8 cellular contexts compared by ENCODE assay signal in genomic region chr9:35258665-35259474, GRCh38.
DNase-seq lines count a peak whose midpoint lies in the region; ATAC-seq and TF ChIP-seq lines count a peak whose summit lies in the region.

No MANE protein-coding gene starts in this region.

- H3K9me3 ChIP-seq in esophagus muscularis mucosa (no peaks in the 10 kb centered on the region), mucosa of stomach (ENCODE audit: control insufficient read depth, low read length) (no peaks in the 10 kb centered on the region)

- H3K27ac ChIP-seq in esophagus muscularis mucosa (replicated peaks in 1 of 4) = no peak overlapping the region
- H3K27ac ChIP-seq in substantia nigra (ENCODE audit: low read depth, low read length, poor library complexity, severe bottlenecking) = no peak overlapping the region

- TF ChIP-seq POLR2A in esophagus muscularis mucosa (IDR thresholded peaks at IDR 0.05; ENCODE audit: low read depth) = no peak

- peaks cover 4% of the 10 kb centered on the region for H3K4me1 Mint-ChIP-seq in activated CD8-positive, alpha-beta memory T cell treated with anti-CD3 and anti-CD28 coated beads, Interleukin-2, amount 10 ng/mL, durations not matched to agents 7 days and 5 days

- DNase-seq in AG10803 (ENCODE audit: low read depth) (peak; percentile 79), H4 (ENCODE audit: low spot score) (peak; percentile 69), NCI-H748 treated with DMSO at 0.1 percent for 48 hours (lab: John Stamatoyannopoulos, UW) (peak; percentile 75), esophagus muscularis mucosa (ENCODE audit: extremely low spot score) (no peak), substantia nigra (lab: John Stamatoyannopoulos, UW) (peak in 40 of 49 donors; percentile 1 to 76 (median 46))
- DNase-seq in activated CD8-positive, alpha-beta memory T cell treated with anti-CD3 and anti-CD28 coated beads, Interleukin-2, amount 10 ng/mL, durations not matched to agents 7 days and 5 days = peak; percentile 65

- H3K4me3 Mint-ChIP-seq in activated CD8-positive, alpha-beta memory T cell treated with anti-CD3 and anti-CD28 coated beads, Interleukin-2, amount 10 ng/mL, durations not matched to agents 7 days and 5 days = no peak overlapping the region

- CTCF ChIA-PET in activated CD8-positive, alpha-beta memory T cell treated with anti-CD3 and anti-CD28 coated beads, Interleukin-2, amount 10 ng/mL, durations not matched to agents 7 days and 5 days (lab: Charles Lee) = interaction anchor here (0.8 to 2.8 kb wide), 11 partner anchors 9 to 498 kb away, joined by 3 to 31 read pairs (median 5); partner anchors contain the start of genes ATOSB, UNC13B and VCP

- H3K4me3 ChIP-seq in AG10803 (ENCODE audit: low read length) = no peak overlapping the region
- no peak overlapping the region for H3K4me3 ChIP-seq in esophagus muscularis mucosa
- peak overlapping the region; percentile 7 for H3K4me3 ChIP-seq in mucosa of stomach (ENCODE audit: low read length)

- peak; percentile 92 for TF ChIP-seq CTCF in AG10803 (conservative IDR thresholded peaks at IDR 0.05; ENCODE audit: low read length)
- TF ChIP-seq CTCF in esophagus muscularis mucosa (IDR thresholded peaks at IDR 0.05) = peak; percentile 51 to 70 (median 61)

- H3K36me3 ChIP-seq in esophagus muscularis mucosa (no peaks in the 10 kb centered on the region), mucosa of stomach (ENCODE audit: control insufficient read depth, insufficient read depth, low read length) (no peaks in the 10 kb centered on the region)

- no peaks in the 10 kb centered on the region for H3K36me3 Mint-ChIP-seq in activated CD8-positive, alpha-beta memory T cell treated with anti-CD3 and anti-CD28 coated beads, Interleukin-2, amount 10 ng/mL, durations not matched to agents 7 days and 5 days

- H3K9ac ChIP-seq in mucosa of stomach (ENCODE audit: low read length) = peak overlapping the region; percentile 20

- peaks cover 10% of the 10 kb centered on the region for H3K27me3 Mint-ChIP-seq in activated CD8-positive, alpha-beta memory T cell treated with anti-CD3 and anti-CD28 coated beads, Interleukin-2, amount 10 ng/mL, durations not matched to agents 7 days and 5 days

- 23% methylated on average over 5 of the region's 5 CpGs for WGBS in esophagus muscularis mucosa

- H3K9me3 Mint-ChIP-seq in activated CD8-positive, alpha-beta memory T cell treated with anti-CD3 and anti-CD28 coated beads, Interleukin-2, amount 10 ng/mL, durations not matched to agents 7 days and 5 days (ENCODE audit: low read depth) = no peaks in the 10 kb centered on the region

- TF ChIP-seq EP300 in esophagus muscularis mucosa (IDR thresholded peaks at IDR 0.05) = no peak

- H3K27me3 ChIP-seq in esophagus muscularis mucosa (no peaks in the 10 kb centered on the region), mucosa of stomach (ENCODE audit: control insufficient read depth, insufficient read depth, low read length) (no peaks in the 10 kb centered on the region)

- no peak for ATAC-seq in activated CD8-positive, alpha-beta memory T cell treated with anti-CD3 and anti-CD28 coated beads, Interleukin-2, amount 10 ng/mL, durations not matched to agents 7 days and 5 days
- no peak for ATAC-seq in HG03565 (IDR thresholded peaks at IDR 0.05; ENCODE audit: unreplicated experiment)

- no peak overlapping the region for H3K27ac Mint-ChIP-seq in activated CD8-positive, alpha-beta memory T cell treated with anti-CD3 and anti-CD28 coated beads, Interleukin-2, amount 10 ng/mL, durations not matched to agents 7 days and 5 days

- intact Hi-C loops in esophagus muscularis mucosa (cut with DNase I) = loop anchor here (1.0 to 5.0 kb wide), 2 partner anchors 143 to 207 kb away; no protein-coding TSS in a partner anchor

- H3K4me1 ChIP-seq in esophagus muscularis mucosa = no peaks in the 10 kb centered on the region
- H3K4me1 ChIP-seq in mucosa of stomach (ENCODE audit: control insufficient read depth, insufficient read depth, low read length) = peaks cover 11% of the 10 kb centered on the region
